In genomic region chr16:68131813-68132706, GRCh38 we compare ENCODE assay signal across 1 cellular context.
TF ChIP-seq lines count a peak whose summit lies in the region.

No MANE protein-coding gene starts in this region.

TF ChIP-seq in HCT116, 20 proteins besides CTCF, POLR2A, EP300 and RAD21 (continued from another document):
- TF ChIP-seq, protein P1, sequence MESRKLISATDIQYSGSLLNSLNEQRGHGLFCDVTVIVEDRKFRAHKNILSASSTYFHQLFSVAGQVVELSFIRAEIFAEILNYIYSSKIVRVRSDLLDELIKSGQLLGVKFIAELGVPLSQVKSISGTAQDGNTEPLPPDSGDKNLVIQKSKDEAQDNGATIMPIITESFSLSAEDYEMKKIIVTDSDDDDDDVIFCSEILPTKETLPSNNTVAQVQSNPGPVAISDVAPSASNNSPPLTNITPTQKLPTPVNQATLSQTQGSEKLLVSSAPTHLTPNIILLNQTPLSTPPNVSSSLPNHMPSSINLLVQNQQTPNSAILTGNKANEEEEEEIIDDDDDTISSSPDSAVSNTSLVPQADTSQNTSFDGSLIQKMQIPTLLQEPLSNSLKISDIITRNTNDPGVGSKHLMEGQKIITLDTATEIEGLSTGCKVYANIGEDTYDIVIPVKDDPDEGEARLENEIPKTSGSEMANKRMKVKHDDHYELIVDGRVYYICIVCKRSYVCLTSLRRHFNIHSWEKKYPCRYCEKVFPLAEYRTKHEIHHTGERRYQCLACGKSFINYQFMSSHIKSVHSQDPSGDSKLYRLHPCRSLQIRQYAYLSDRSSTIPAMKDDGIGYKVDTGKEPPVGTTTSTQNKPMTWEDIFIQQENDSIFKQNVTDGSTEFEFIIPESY (IDR thresholded peaks at IDR 0.05; ENCODE audit: extremely low read depth, insufficient replicate concordance, low read length): no peak
- no peak for TF ChIP-seq YY1 (IDR thresholded peaks at IDR 0.05; ENCODE audit: extremely low read depth, insufficient replicate concordance, low read depth, low read length)
- no peak for TF ChIP-seq SRF (IDR thresholded peaks at IDR 0.05; ENCODE audit: low read depth)
- TF ChIP-seq ELF1 (IDR thresholded peaks at IDR 0.05; ENCODE audit: borderline replicate concordance, low read depth): no peak
- no peak for TF ChIP-seq ZNF274 (IDR thresholded peaks at IDR 0.05; ENCODE audit: low read depth, low read length)
- TF ChIP-seq, protein P2, sequence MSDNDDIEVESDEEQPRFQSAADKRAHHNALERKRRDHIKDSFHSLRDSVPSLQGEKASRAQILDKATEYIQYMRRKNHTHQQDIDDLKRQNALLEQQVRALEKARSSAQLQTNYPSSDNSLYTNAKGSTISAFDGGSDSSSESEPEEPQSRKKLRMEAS (IDR thresholded peaks at IDR 0.05): no peak
- no peak for TF ChIP-seq SIN3A (IDR thresholded peaks at IDR 0.05; ENCODE audit: low read depth)
- TF ChIP-seq EZH2 (IDR thresholded peaks at IDR 0.05): no peak
- no peak for TF ChIP-seq TCF7L2 (IDR thresholded peaks at IDR 0.05; ENCODE audit: borderline replicate concordance, extremely low read depth, insufficient read depth, insufficient read length)
- TF ChIP-seq ZFX (IDR thresholded peaks at IDR 0.05): no peak
- TF ChIP-seq CEBPB (IDR thresholded peaks at IDR 0.05; ENCODE audit: low read depth): no peak
- TF ChIP-seq POLR2AphosphoS5 (IDR thresholded peaks at IDR 0.05; ENCODE audit: low read depth, low read length): no peak
- no peak for TF ChIP-seq EZH2phosphoT487 (IDR thresholded peaks at IDR 0.05; ENCODE audit: borderline replicate concordance)
